ENCODE assay signal across 27 cellular contexts in genomic region chr10:32946108-32946507, GRCh38. TPM values are rescaled to one million over a fixed set of nuclear protein-coding genes. Genes with fewer than 3 reads are reported as not detected.
DNase-seq lines count a peak whose midpoint lies in the region; ATAC-seq, FAIRE-seq and TF ChIP-seq lines count a peak whose summit lies in the region.
"Had no signal": no experiment of that assay in that cellular context is flagged by ENCODE, and none has a peak within 500 bp of the region (broad histone marks: within the 10 kb centered on the region; RNA-seq: fewer than 3 reads in every experiment).

No MANE protein-coding gene starts in this region.

- intact Hi-C loops in CD4-positive, alpha-beta memory T cell (cut with micrococcal nuclease): no loop called here

- no peaks in the 10 kb centered on the region for H3K9me3 ChIP-seq in CD4-positive, alpha-beta memory T cell (ENCODE audit: control insufficient read depth in 1 of 2, low read length in 2 of 2)
- no peaks in the 10 kb centered on the region for H3K9me3 ChIP-seq in osteoblast (ENCODE audit: low read depth, low read length)
- H3K9me3 ChIP-seq: right atrium auricular region, SJCRH30, spleen, tibial artery had no signal

- no peaks in the 10 kb centered on the region for H3K27me3 Mint-ChIP-seq in CD4-positive, alpha-beta memory T cell
- H3K27me3 Mint-ChIP-seq in activated T-helper 17 cell treated with anti-CD3 and anti-CD28 coated beads, Interleukin-2, amount 50 U/mL, for 72 hours: no peaks in the 10 kb centered on the region
- H3K27me3 Mint-ChIP-seq: activated CD4-positive, alpha-beta T cell treated with anti-CD3 and anti-CD28 coated beads, Interleukin-2, amount 10 ng/mL, durations not matched to agents 7 days and 5 days had no signal

- no peak for ATAC-seq in activated T-helper 17 cell treated with anti-CD3 and anti-CD28 coated beads, Interleukin-2, amount 50 U/mL, for 72 hours (replicated peaks)
- no peak for ATAC-seq in activated naive CD4-positive, alpha-beta T cell treated with anti-CD3 and anti-CD28 coated beads, Interleukin-2, amount 50 U/mL, for 72 hours
- ATAC-seq: activated T-cell treated with anti-CD3 and anti-CD28 coated beads, Interleukin-2, amount 50 U/mL, for 4 hours had no signal

- no peak overlapping the region for H3K4me3 ChIP-seq in CD4-positive, alpha-beta memory T cell (ENCODE audit: low read length in 2 of 2)
- no peak overlapping the region for H3K4me3 ChIP-seq in osteoblast (ENCODE audit: insufficient read depth, low read length)
- H3K4me3 ChIP-seq: neural progenitor cell, right atrium auricular region, SJCRH30, spleen, tibial artery had no signal

- H4K20me1 ChIP-seq in osteoblast (ENCODE audit: insufficient read depth, low read length): peaks cover 92% of the 10 kb centered on the region

- no peak for DNase-seq in CD4-positive, alpha-beta memory T cell
- DNase-seq in H54 (ENCODE audit: insufficient read length, low spot score): no peak
- DNase-seq in osteoblast (ENCODE audit: insufficient read length, low spot score, missing footprints): no peak
- DNase-seq in effector CD8-positive, alpha-beta T cell (lab: John Stamatoyannopoulos, UW): no peak
- DNase-seq in activated naive CD4-positive, alpha-beta T cell treated with anti-CD3 and anti-CD28 coated beads, Interleukin-2, amount 50 U/mL, for 72 hours (ENCODE audit: low spot score in 2 of 2): no peak
- DNase-seq in KBM-7: no peak
- DNase-seq: activated CD4-positive, alpha-beta T cell treated with anti-CD3 and anti-CD28 coated beads, Interleukin-2, amount 10 ng/mL, durations not matched to agents 7 days and 5 days; activated T-cell treated with anti-CD3 and anti-CD28 coated beads, Interleukin-2, amount 50 U/mL, for 4 hours; dermis blood vessel endothelial cell; HFFc6; immature natural killer cell; NCI-H1092; NCI-H1694 treated with DMSO at 0.1 percent for 48 hours; NCI-H446 treated with DMSO at 0.1 percent for 48 hours; NCI-H774; SJCRH30; spleen; stimulated activated CD4-positive, alpha-beta T cell treated with anti-CD3 and anti-CD28 coated beads, Interleukin-2, amount 100 ng/mL, for 24 hours; SW 1271; T-helper 9 cell; tibial artery; WERI-Rb-1 had no signal

- TF ChIP-seq POLR2A in H54 (IDR thresholded peaks at IDR 0.05; ENCODE audit: low read depth, low read length): no peak

- H3K9me3 Mint-ChIP-seq in CD4-positive, alpha-beta memory T cell: no peaks in the 10 kb centered on the region
- H3K9me3 Mint-ChIP-seq in activated T-helper 17 cell treated with anti-CD3 and anti-CD28 coated beads, Interleukin-2, amount 50 U/mL, for 72 hours: no peaks in the 10 kb centered on the region
- no peaks in the 10 kb centered on the region for H3K9me3 Mint-ChIP-seq in activated naive CD4-positive, alpha-beta T cell treated with anti-CD3 and anti-CD28 coated beads, Interleukin-2, amount 50 U/mL, for 72 hours
- H3K9me3 Mint-ChIP-seq: activated T-cell treated with anti-CD3 and anti-CD28 coated beads, Interleukin-2, amount 50 U/mL, for 4 hours; HFFc6; immature natural killer cell had no signal

- peaks cover 98% of the 10 kb centered on the region for H3K4me1 ChIP-seq in CD4-positive, alpha-beta memory T cell (ENCODE audit: insufficient read depth, low read length)
- peaks cover 66% of the 10 kb centered on the region for H3K4me1 ChIP-seq in osteoblast (ENCODE audit: insufficient read depth, low read length)

- peak overlapping the region in 5 of 7 donors; percentile 38 to 84 (median 67) for H3K27ac Mint-ChIP-seq in CD4-positive, alpha-beta memory T cell
- H3K27ac Mint-ChIP-seq in activated T-helper 17 cell treated with anti-CD3 and anti-CD28 coated beads, Interleukin-2, amount 50 U/mL, for 72 hours: no peak overlapping the region
- no peak overlapping the region for H3K27ac Mint-ChIP-seq in activated naive CD4-positive, alpha-beta T cell treated with anti-CD3 and anti-CD28 coated beads, Interleukin-2, amount 50 U/mL, for 72 hours
- H3K27ac Mint-ChIP-seq: activated CD4-positive, alpha-beta T cell treated with anti-CD3 and anti-CD28 coated beads, Interleukin-2, amount 10 ng/mL, durations not matched to agents 7 days and 5 days; HFFc6; neural progenitor cell had no signal

- CTCF ChIA-PET in CD4-positive, alpha-beta memory T cell (lab: Charles Lee; ENCODE audit: partially characterized antibody): interaction anchor here (0.6 to 0.7 kb wide), 4 partner anchors 12 to 594 kb away, joined by 3 to 5 read pairs (median 4); no protein-coding TSS in a partner anchor

- H3K4me2 ChIP-seq in osteoblast (ENCODE audit: insufficient read depth, low read length): no peak overlapping the region
- H3K4me2 ChIP-seq: neural progenitor cell had no signal

- H3K27ac ChIP-seq in CD4-positive, alpha-beta memory T cell (ENCODE audit: low read depth, low read length): no peak overlapping the region
- peak overlapping the region; percentile 15 for H3K27ac ChIP-seq in osteoblast (ENCODE audit: low read depth, low read length)
- H3K27ac ChIP-seq: neural progenitor cell, parathyroid adenoma, right atrium auricular region, SJCRH30, spleen, WERI-Rb-1 had no signal

- no peaks in the 10 kb centered on the region for H3K36me3 ChIP-seq in CD4-positive, alpha-beta memory T cell (ENCODE audit: insufficient read depth, low read length)
- peaks cover 6% of the 10 kb centered on the region for H3K36me3 ChIP-seq in osteoblast (ENCODE audit: insufficient read depth, low read length)
- H3K36me3 ChIP-seq: neural progenitor cell, right atrium auricular region, spleen, tibial artery, WERI-Rb-1 had no signal

- H3K4me1 Mint-ChIP-seq in CD4-positive, alpha-beta memory T cell: peaks cover 61 to 92% (median 79%) of the 10 kb centered on the region in 4 donors
- peaks cover 50% of the 10 kb centered on the region for H3K4me1 Mint-ChIP-seq in activated T-helper 17 cell treated with anti-CD3 and anti-CD28 coated beads, Interleukin-2, amount 50 U/mL, for 72 hours

- peaks cover 100% of the 10 kb centered on the region for H3K79me2 ChIP-seq in osteoblast (ENCODE audit: insufficient read depth, low read length)

- POLR2A ChIA-PET in CD4-positive, alpha-beta memory T cell (lab: Charles Lee; ENCODE audit: partially characterized antibody): interaction anchor here (3.5 kb wide), 2 partner anchors 8 to 11 kb away, joined by 15 to 18 read pairs; partner anchors contain the start of gene ITGB1

- peak overlapping the region in 6 of 8 donors; percentile 3 to 59 (median 34) for H3K4me3 Mint-ChIP-seq in CD4-positive, alpha-beta memory T cell
- H3K4me3 Mint-ChIP-seq in activated T-helper 17 cell treated with anti-CD3 and anti-CD28 coated beads, Interleukin-2, amount 50 U/mL, for 72 hours: peak overlapping the region; percentile 25
- H3K4me3 Mint-ChIP-seq: activated CD4-positive, alpha-beta T cell treated with anti-CD3 and anti-CD28 coated beads, Interleukin-2, amount 10 ng/mL, durations not matched to agents 7 days and 5 days; activated T-cell treated with anti-CD3 and anti-CD28 coated beads, Interleukin-2, amount 50 U/mL, for 4 hours; HFFc6; immature natural killer cell; neural progenitor cell had no signal

- H3K27me3 ChIP-seq in CD4-positive, alpha-beta memory T cell (ENCODE audit: insufficient read depth, low read length): no peaks in the 10 kb centered on the region
- no peaks in the 10 kb centered on the region for H3K27me3 ChIP-seq in osteoblast (ENCODE audit: insufficient read depth, low read length)
- H3K27me3 ChIP-seq: neural progenitor cell, right atrium auricular region, SJCRH30, spleen, tibial artery had no signal

- no peak overlapping the region for H2AFZ ChIP-seq in osteoblast (ENCODE audit: low read length)
- H2AFZ ChIP-seq: neural progenitor cell, parathyroid adenoma had no signal

- peaks cover 22 to 32% of the 10 kb centered on the region in 2 donors for H3K36me3 Mint-ChIP-seq in CD4-positive, alpha-beta memory T cell
- H3K36me3 Mint-ChIP-seq in activated T-helper 17 cell treated with anti-CD3 and anti-CD28 coated beads, Interleukin-2, amount 50 U/mL, for 72 hours (ENCODE audit: low read depth): peaks cover 40% of the 10 kb centered on the region
- peaks cover 0 to 11% of the 10 kb centered on the region in 2 donors for H3K36me3 Mint-ChIP-seq in activated naive CD4-positive, alpha-beta T cell treated with anti-CD3 and anti-CD28 coated beads, Interleukin-2, amount 50 U/mL, for 72 hours

- peak; percentile 6 for FAIRE-seq in H54 (lab: Jason Lieb, UNC)
- FAIRE-seq: GM12892 had no signal

- no peak for TF ChIP-seq CTCF in osteoblast (IDR thresholded peaks at IDR 0.05; ENCODE audit: extremely low read depth, low read depth, low read length)

- in situ Hi-C loops in KBM-7 (cut with MboI; ENCODE audit: low pct_unique_long_range_greater_than_20kb, low sequenced_read_pairs): no loop called here

RNA-seq across cellular contexts. Expression of gene ITGB1, which starts 11.9 kb away (rescaled TPM):
- total RNA-seq in CD4-positive, alpha-beta memory T cell: 100 to 1,000 TPM; 420 to 435 TPM
- 100 to 1,000 TPM; 634 to 758 TPM for polyA plus RNA-seq in CD4-positive, alpha-beta memory T cell
- 100 to 1,000 TPM; 125 to 126 TPM for total RNA-seq in activated T-helper 17 cell treated with anti-CD3 and anti-CD28 coated beads, Interleukin-2, amount 50 U/mL, for 72 hours
- 1,572 and 1,742 TPM in 2 replicates for total RNA-seq in osteoblast
- 10 to 100 TPM; 37.4 to 74.7 TPM for total RNA-seq in activated naive CD4-positive, alpha-beta T cell treated with anti-CD3 and anti-CD28 coated beads, Interleukin-2, amount 50 U/mL, for 72 hours

Comparison
In these comparisons a context has a peak if more than half of its experiments do, and no peak if none do; other contexts are left out.
1. H3K27ac Mint-ChIP-seq: peak in CD4-positive, alpha-beta memory T cell (5 of 7); none in activated T-helper 17 cell treated with anti-CD3 and anti-CD28 coated beads, Interleukin-2, amount 50 U/mL, for 72 hours (single experiment) and activated naive CD4-positive, alpha-beta T cell treated with anti-CD3 and anti-CD28 coated beads, Interleukin-2, amount 50 U/mL, for 72 hours (0 of 2).